In genomic region chr20:19811231-19811630, GRCh38 we compare ENCODE assay signal across 15 cellular contexts. TPM values are rescaled to one million over a fixed set of nuclear protein-coding genes. Genes with fewer than 3 reads are reported as not detected.
A peak's percentile ranks its signal among the peaks of the same experiment; 100 is the strongest.
DNase-seq lines count a peak whose midpoint lies in the region; ATAC-seq and TF ChIP-seq lines count a peak whose summit lies in the region.
"Had no signal": no experiment of that assay in that cellular context is flagged by ENCODE, and none has a peak within 500 bp of the region (broad histone marks: within the 10 kb centered on the region; RNA-seq: fewer than 3 reads in every experiment).

No MANE protein-coding gene starts in this region.

- ATAC-seq in Panc1 (no peak), GM18861 (IDR thresholded peaks at IDR 0.05; ENCODE audit: unreplicated experiment) (no peak)
- ATAC-seq in activated T-cell treated with anti-CD3 and anti-CD28 coated beads, Interleukin-2, amount 50 U/mL, for 72 hours (replicated peaks in 1 of 2): no peak
- ATAC-seq: GM23338, K562 had no signal

- H3K36me3 ChIP-seq in ACC112 (ENCODE audit: insufficient read depth, low read length) (no peaks in the 10 kb centered on the region), BLaER1 (no peaks in the 10 kb centered on the region), Panc1 (ENCODE audit: control insufficient read depth, insufficient read depth, low read length) (no peaks in the 10 kb centered on the region)

- H3K9me3 ChIP-seq in BLaER1: no peaks in the 10 kb centered on the region
- peaks cover under 1% of the 10 kb centered on the region; the same call in 1 of the 2 replicates for H3K9me3 ChIP-seq in Panc1 (ENCODE audit: control insufficient read depth, insufficient read depth, low read depth, low read length)

- intact Hi-C loops in Panc1 (cut with micrococcal nuclease; ENCODE audit: unreplicated experiment): no loop called here

- no TSS peak for BruUV-seq in Panc1 (replicated peaks; lab: Mats Ljungman, UMichigan)

- no peaks in the 10 kb centered on the region for H3K27me3 ChIP-seq in ACC112 (ENCODE audit: insufficient read depth, low read length)
- H3K27me3 ChIP-seq in BLaER1: no peaks in the 10 kb centered on the region
- H3K27me3 ChIP-seq in Panc1 (ENCODE audit: control insufficient read depth, insufficient read depth, low read length): no peaks in the 10 kb centered on the region

- H3K27ac ChIP-seq in ACC112 (ENCODE audit: low read depth, low read length) (peak overlapping the region; percentile 100), BLaER1 (no peak overlapping the region; the same call in 1 of the 2 replicates), Panc1 (ENCODE audit: low read length) (peak overlapping the region; percentile 18; the same call in 1 of the 2 replicates)

- no peak for TF ChIP-seq CTCF in Panc1 (IDR thresholded peaks at IDR 0.05)
- no peak for TF ChIP-seq CTCF in osteocyte (IDR thresholded peaks at IDR 0.05)

- POLR2A ChIA-PET in Panc1 (lab: Charles Lee): no interaction called here

- no peaks in the 10 kb centered on the region for H3K27me3 Mint-ChIP-seq in osteocyte (ENCODE audit: unreplicated experiment)
- peaks cover 19% of the 10 kb centered on the region for H3K27me3 Mint-ChIP-seq in activated T-cell treated with anti-CD3 and anti-CD28 coated beads, Interleukin-2, amount 50 U/mL, for 72 hours (ENCODE audit: low read depth)

- no peak overlapping the region for H3K4me3 Mint-ChIP-seq in osteocyte (ENCODE audit: unreplicated experiment)
- no peak overlapping the region for H3K4me3 Mint-ChIP-seq in activated T-cell treated with anti-CD3 and anti-CD28 coated beads, Interleukin-2, amount 50 U/mL, for 72 hours
- H3K4me3 Mint-ChIP-seq: CD4-positive, alpha-beta T cell; GM23338 had no signal

- H4K20me1 ChIP-seq in BLaER1: no peaks in the 10 kb centered on the region

- H3K4me1 ChIP-seq in ACC112 (ENCODE audit: control insufficient read depth, insufficient read depth, low read length, unreplicated experiment) (peaks cover 61% of the 10 kb centered on the region), BLaER1 (peaks cover 97% of the 10 kb centered on the region), Panc1 (ENCODE audit: control insufficient read depth, insufficient read depth, low read length) (peaks cover 34% of the 10 kb centered on the region)

- no peaks in the 10 kb centered on the region for H3K9me3 Mint-ChIP-seq in osteocyte (ENCODE audit: unreplicated experiment)
- no peaks in the 10 kb centered on the region for H3K9me3 Mint-ChIP-seq in activated T-cell treated with anti-CD3 and anti-CD28 coated beads, Interleukin-2, amount 50 U/mL, for 72 hours
- H3K9me3 Mint-ChIP-seq: CD4-positive, alpha-beta T cell; GM23338 had no signal

- peak overlapping the region; percentile 46 for H3K4me2 ChIP-seq in BLaER1
- H3K4me2 ChIP-seq: GM23338 had no signal

- H3K4me3 ChIP-seq in ACC112 (ENCODE audit: low read depth, low read length) (no peak overlapping the region), BLaER1 (no peak overlapping the region), Panc1 (ENCODE audit: low read depth in 2 of 2, low read length in 2 of 2) (no peak overlapping the region)
- H3K4me3 ChIP-seq: GM23338, K562 had no signal

- H2AFZ ChIP-seq in ACC112 (ENCODE audit: low read length, unreplicated experiment): no peak overlapping the region
- H2AFZ ChIP-seq: GM23338 had no signal

- H3K4me1 Mint-ChIP-seq in osteocyte (ENCODE audit: unreplicated experiment): peaks cover 81% of the 10 kb centered on the region
- H3K4me1 Mint-ChIP-seq in activated T-cell treated with anti-CD3 and anti-CD28 coated beads, Interleukin-2, amount 50 U/mL, for 72 hours (ENCODE audit: low read depth): peaks cover 6% of the 10 kb centered on the region

- peak overlapping the region; percentile 43 for H3K27ac Mint-ChIP-seq in osteocyte (ENCODE audit: unreplicated experiment)
- no peak overlapping the region for H3K27ac Mint-ChIP-seq in activated T-cell treated with anti-CD3 and anti-CD28 coated beads, Interleukin-2, amount 50 U/mL, for 72 hours
- H3K27ac Mint-ChIP-seq: CD4-positive, alpha-beta T cell; GM23338 had no signal

- H3K36me3 Mint-ChIP-seq in osteocyte (ENCODE audit: unreplicated experiment): peaks cover 15% of the 10 kb centered on the region
- H3K36me3 Mint-ChIP-seq in activated T-cell treated with anti-CD3 and anti-CD28 coated beads, Interleukin-2, amount 50 U/mL, for 72 hours (ENCODE audit: insufficient read depth in 2 of 2): no peaks in the 10 kb centered on the region

- no peak overlapping the region for H3K9ac ChIP-seq in BLaER1

- DNase-seq in Panc1 (ENCODE audit: low read depth, low spot score) (no peak), osteocyte (ENCODE audit: extremely low spot score, unreplicated experiment) (no peak), NCI-H146 treated with DMSO at 0.1 percent for 48 hours (lab: John Stamatoyannopoulos, UW; ENCODE audit: unreplicated experiment) (no peak), HuH-7.5 (ENCODE audit: low spot score) (no peak)
- no peak for DNase-seq in activated T-cell treated with anti-CD3 and anti-CD28 coated beads, Interleukin-2, amount 50 U/mL, for 72 hours
- DNase-seq: Calu3; CD4-positive, alpha-beta T cell; DMS 273 treated with DMSO at 0.1 percent for 48 hours; DMS79; H7 had no signal

- in situ Hi-C loops in Panc1 (cut with HindIII; ENCODE audit: low pct_unique_long_range_greater_than_20kb, low sequenced_read_pairs): no loop called here

- no peaks in the 10 kb centered on the region for H3K79me2 ChIP-seq in ACC112 (ENCODE audit: control insufficient read depth, insufficient read depth, low read length, unreplicated experiment)

- CTCF ChIA-PET in Panc1 (lab: Charles Lee): no interaction called here

RNA-seq across cellular contexts. Expression of gene RIN2, which starts 53.2 kb away (rescaled TPM):
- total RNA-seq in Panc1 (2021; ENCODE audit: unreplicated experiment) (25.0 TPM), osteocyte (47.0 and 55.5 TPM in 2 replicates)
- 13.8 TPM for polyA plus RNA-seq in Panc1 (2012; ENCODE audit: insufficient read length)
- not detected for total RNA-seq in activated T-cell treated with anti-CD3 and anti-CD28 coated beads, Interleukin-2, amount 50 U/mL, for 72 hours
- polyA plus RNA-seq: K562 had no signal

Comparison
In these comparisons a context has a peak if more than half of its experiments do, and no peak if none do; other contexts are left out.
1. RNA of gene RIN2, which starts 53.2 kb away (total RNA-seq): 47.0 to 55.5 TPM in osteocyte and 25.0 TPM in Panc1 (single experiment); not detected in activated T-cell treated with anti-CD3 and anti-CD28 coated beads, Interleukin-2, amount 50 U/mL, for 72 hours; every median in the first group is over 10 times any median in the second.